Comparison of ENCODE assay signal across 22 cellular contexts in the genomic region with DNA sequence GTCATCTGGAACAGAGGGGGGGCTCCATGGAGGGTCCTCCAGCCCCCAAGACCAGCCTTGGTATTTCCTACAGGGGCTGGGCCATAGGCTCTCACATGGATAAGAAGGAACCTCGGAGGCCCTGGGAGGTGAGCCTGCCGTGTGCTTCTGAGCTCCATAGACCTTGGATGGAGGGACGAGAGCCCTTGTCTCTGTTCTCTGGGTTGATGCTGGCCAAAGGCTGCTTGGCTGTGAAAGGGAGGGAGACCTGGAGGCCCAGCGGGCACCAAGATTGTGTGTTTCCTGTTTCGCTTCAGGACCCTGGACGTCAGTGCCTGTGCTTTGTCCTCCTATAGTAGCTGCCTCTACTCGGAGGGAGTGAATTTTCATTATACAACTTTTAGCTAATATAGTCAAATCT.
"Had no signal": no experiment of that assay in that cellular context is flagged by ENCODE, and none has a peak within 500 bp of the region (broad histone marks: within the 10 kb centered on the region; RNA-seq: fewer than 3 reads in every experiment).

No MANE protein-coding gene starts in this region.

- H3K9me3 ChIP-seq: lower lobe of right lung, tibial artery, uterus had no signal

- H3K27ac Mint-ChIP-seq: activated naive CD8-positive, alpha-beta T cell treated with anti-CD3 and anti-CD28 coated beads for 36 hours; activated T-helper 1 cell treated with anti-CD3 and anti-CD28 coated beads, Interleukin-12 subunit alpha, Interleukin-12 subunit beta, Interleukin-2, Interleukin-4 antibody, amounts not matched to agents 30 ng/mL and 10 ng/mL and 1 ng/mL, durations not matched to agents 14 hours and 24 hours and 36 hours; natural killer cell had no signal

- H3K4me3 ChIP-seq: dorsolateral prefrontal cortex, lower lobe of right lung, tibial artery, uterus had no signal

- H3K4me3 Mint-ChIP-seq: activated naive CD8-positive, alpha-beta T cell treated with anti-CD3 and anti-CD28 coated beads for 36 hours; activated T-helper 1 cell treated with anti-CD3 and anti-CD28 coated beads, Interleukin-12 subunit alpha, Interleukin-12 subunit beta, Interleukin-2, Interleukin-4 antibody, amounts not matched to agents 30 ng/mL and 10 ng/mL and 1 ng/mL, durations not matched to agents 14 hours and 24 hours and 36 hours; natural killer cell had no signal

- H3K27me3 ChIP-seq: dorsolateral prefrontal cortex, foreskin keratinocyte, tibial artery, uterus had no signal

- H3K4me1 ChIP-seq: foreskin keratinocyte, uterus had no signal

- ATAC-seq: activated CD4-positive, CD25-positive, alpha-beta regulatory T cell treated with anti-CD3 and anti-CD28 coated beads, Interleukin-2, amount 50 U/mL, for 24 hours; lower lobe of right lung; natural killer cell had no signal

- H3K4me1 Mint-ChIP-seq: activated naive CD8-positive, alpha-beta T cell treated with anti-CD3 and anti-CD28 coated beads for 36 hours; natural killer cell had no signal

- H3K27ac ChIP-seq: epithelial cell of prostate, foreskin keratinocyte, lower lobe of right lung, tibial artery, uterus had no signal

- DNase-seq: activated CD4-positive, alpha-beta T cell treated with anti-CD3 and anti-CD28 coated beads, Interleukin-2, amount 50 U/mL, for 1 hour; activated CD8-positive, alpha-beta memory T cell treated with anti-CD3 and anti-CD28 coated beads for 24 hours; activated naive CD4-positive, alpha-beta T cell; activated naive CD8-positive, alpha-beta T cell treated with anti-CD3 and anti-CD28 coated beads for 36 hours; amniotic stem cell; dorsolateral prefrontal cortex; glutamatergic neuron; hypothalamus; lower lobe of right lung; natural killer cell; nucleus accumbens; stimulated activated naive CD4-positive, alpha-beta T cell; substantia nigra; T-helper 1 cell; T1000; tibial artery; uterus had no signal

- H3K9me3 Mint-ChIP-seq: activated naive CD8-positive, alpha-beta T cell treated with anti-CD3 and anti-CD28 coated beads for 36 hours; activated T-helper 1 cell treated with anti-CD3 and anti-CD28 coated beads, Interleukin-12 subunit alpha, Interleukin-12 subunit beta, Interleukin-2, Interleukin-4 antibody, amounts not matched to agents 30 ng/mL and 10 ng/mL and 1 ng/mL, durations not matched to agents 14 hours and 24 hours and 36 hours; natural killer cell had no signal

- H3K36me3 ChIP-seq: lower lobe of right lung, tibial artery, uterus had no signal

- FAIRE-seq: colon had no signal

- H3K36me3 Mint-ChIP-seq: activated naive CD8-positive, alpha-beta T cell treated with anti-CD3 and anti-CD28 coated beads for 36 hours; natural killer cell had no signal
